Comparison of ENCODE assay signal across 11 cellular contexts in the genomic region with DNA sequence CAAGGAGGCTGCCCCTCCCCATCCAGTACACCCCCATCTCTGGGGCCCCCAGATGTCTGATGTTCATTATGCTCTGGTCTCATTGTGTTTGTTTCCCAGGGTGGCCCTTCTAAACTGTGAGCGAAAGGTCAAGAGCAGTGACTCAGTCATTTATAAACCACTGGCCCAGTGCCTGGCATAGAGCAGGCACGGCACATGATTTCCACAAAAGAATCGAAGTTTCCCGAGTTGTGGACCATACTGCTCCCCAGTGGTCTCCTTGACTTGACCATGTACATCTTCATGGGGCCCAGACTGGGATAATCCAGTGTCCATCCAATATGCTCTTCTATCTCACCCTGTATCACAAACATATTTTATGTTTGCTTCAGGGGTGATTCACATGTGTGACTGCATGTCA.
DNase-seq lines count a peak whose midpoint lies in the region; FAIRE-seq and TF ChIP-seq lines count a peak whose summit lies in the region.
"Had no signal": no experiment of that assay in that cellular context is flagged by ENCODE, and none has a peak within 500 bp of the region (broad histone marks: within the 10 kb centered on the region; RNA-seq: fewer than 3 reads in every experiment).

No MANE protein-coding gene starts in this region.

- H3K4me3 ChIP-seq in fibroblast of lung (replicated peaks in 1 of 4; ENCODE audit: control extremely low read depth in 1 of 4, insufficient read depth in 1 of 4, low read depth in 3 of 4, low read length in 4 of 4) (no peak overlapping the region), retinal pigment epithelial cell (ENCODE audit: low read length) (no peak overlapping the region)
- H3K4me3 ChIP-seq: thyroid gland had no signal

- H3K9me3 ChIP-seq in fibroblast of lung (ENCODE audit: control insufficient read depth, insufficient read depth, low read depth, low read length), result no peaks in the 10 kb centered on the region
- H3K9me3 ChIP-seq: thyroid gland had no signal

- H3K4me2 ChIP-seq in fibroblast of lung (ENCODE audit: extremely low read depth, insufficient read depth, low read length), result no peak overlapping the region

- no peak for TF ChIP-seq POLR2A in H54 (IDR thresholded peaks at IDR 0.05; ENCODE audit: low read depth, low read length)

- H3K4me1 ChIP-seq in fibroblast of lung (ENCODE audit: control insufficient read depth, extremely low read depth, insufficient read depth, low read length), result peaks cover 12% of the 10 kb centered on the region

- no peaks in the 10 kb centered on the region for H4K20me1 ChIP-seq in fibroblast of lung (ENCODE audit: control insufficient read depth, extremely low read depth, insufficient read depth, low read length)

- FAIRE-seq in H54 (lab: Jason Lieb, UNC), result no peak

- H3K79me2 ChIP-seq in fibroblast of lung (ENCODE audit: control insufficient read depth, insufficient read depth, low read length), result no peaks in the 10 kb centered on the region

- no peak for TF ChIP-seq CTCF in RWPE1 (conservative IDR thresholded peaks at IDR 0.05; ENCODE audit: low read depth)
- peak; percentile 4 to 29 for TF ChIP-seq CTCF in fibroblast of lung (conservative IDR thresholded peaks at IDR 0.05 in 1 of 2, IDR thresholded peaks at IDR 0.05 in 1 of 2; ENCODE audit: low read depth in 1 of 2, low read length in 2 of 2)
- peak; percentile 12 for TF ChIP-seq CTCF in retinal pigment epithelial cell (conservative IDR thresholded peaks at IDR 0.05; ENCODE audit: low read depth, low read length)

- DNase-seq in H54 (ENCODE audit: insufficient read length, low spot score) (peak; percentile 14), RWPE1 (ENCODE audit: low spot score) (peak; percentile 42), fibroblast of lung (ENCODE audit: low read depth in 2 of 2) (peak; percentile 66 to 80), retinal pigment epithelial cell (ENCODE audit: low read depth) (no peak), NCI-H510A (lab: John Stamatoyannopoulos, UW) (no peak), NCI-H2029 treated with DMSO at 0.1 percent for 48 hours (lab: John Stamatoyannopoulos, UW) (no peak)
- no peak for DNase-seq in stimulated activated CD8-positive, alpha-beta memory T cell treated with anti-CD3 and anti-CD28 coated beads, Interleukin-4, amount 100 ng/mL, for 48 hours
- DNase-seq: activated CD4-positive, alpha-beta T cell treated with anti-CD3 and anti-CD28 coated beads for 4 hours; naive B cell; stimulated activated CD4-positive, alpha-beta T cell treated with anti-CD3 and anti-CD28 coated beads, Interleukin-1b, Interleukin-23, amount 100 ng/mL, for 48 hours had no signal

- no peak overlapping the region for H2AFZ ChIP-seq in fibroblast of lung (ENCODE audit: low read length)

- CTCF ChIA-PET in RWPE1 (lab: Yijun Ruan, JAX), result interaction anchor here (0.8 to 1.2 kb wide), 2 partner anchors 37 to 308 kb away, joined by 4 to 7 read pairs; no protein-coding TSS in a partner anchor

- no peaks in the 10 kb centered on the region for H3K36me3 ChIP-seq in fibroblast of lung (ENCODE audit: control insufficient read depth, insufficient read depth, low read length)
- H3K36me3 ChIP-seq: thyroid gland had no signal

- H3K9ac ChIP-seq in fibroblast of lung (ENCODE audit: insufficient read depth, low read length), result no peak overlapping the region

- no peak overlapping the region for H3K27ac ChIP-seq in RWPE1
- no peak overlapping the region for H3K27ac ChIP-seq in fibroblast of lung (ENCODE audit: insufficient read depth, low read length)
- H3K27ac ChIP-seq: thyroid gland had no signal

- POLR2A ChIA-PET in RWPE1 (lab: Yijun Ruan, JAX; ENCODE audit: low non-redundant PET), result no interaction called here

- H3K27me3 ChIP-seq in fibroblast of lung (ENCODE audit: control insufficient read depth, insufficient read depth, low read length), result no peaks in the 10 kb centered on the region
- H3K27me3 ChIP-seq: thyroid gland had no signal

Comparison
In these comparisons a context has a peak if more than half of its experiments do, and no peak if none do; other contexts are left out.
1. DNase-seq: peak in H54 (single experiment), RWPE1 (single experiment) and fibroblast of lung (2 of 2); none in retinal pigment epithelial cell (single experiment), NCI-H510A (single experiment), NCI-H2029 treated with DMSO at 0.1 percent for 48 hours (single experiment) and stimulated activated CD8-positive, alpha-beta memory T cell treated with anti-CD3 and anti-CD28 coated beads, Interleukin-4, amount 100 ng/mL, for 48 hours (single experiment).